Comparison of ENCODE assay signal across 16 cellular contexts in genomic region chr5:43155394-43156096, GRCh38.
"Had no signal": no experiment of that assay in that cellular context is flagged by ENCODE, and none has a peak within 500 bp of the region (broad histone marks: within the 10 kb centered on the region; RNA-seq: fewer than 3 reads in every experiment).

No MANE protein-coding gene starts in this region.

- H3K9me3 Mint-ChIP-seq: nephron progenitor cell; stimulated activated naive CD8-positive, alpha-beta T cell treated with anti-CD3 and anti-CD28 coated beads, Interleukin-15, Interleukin-2, amounts not matched to agents 100 ng/mL and 50 ng/mL, for 24 hours; T-cell had no signal

- H3K4me3 Mint-ChIP-seq: activated CD4-positive, alpha-beta T cell treated with anti-CD3 and anti-CD28 coated beads, Interleukin-2, amount 10 ng/mL, durations not matched to agents 7 days and 5 days; activated CD8-positive, alpha-beta memory T cell treated with anti-CD3 and anti-CD28 coated beads, Interleukin-2, amount 10 ng/mL, durations not matched to agents 7 days and 5 days; nephron progenitor cell; stimulated activated naive CD8-positive, alpha-beta T cell treated with anti-CD3 and anti-CD28 coated beads, Interleukin-15, Interleukin-2, amounts not matched to agents 100 ng/mL and 50 ng/mL, for 24 hours; T-cell had no signal

- H3K4me1 Mint-ChIP-seq: nephron progenitor cell had no signal

- H3K27ac Mint-ChIP-seq: activated CD4-positive, alpha-beta T cell treated with anti-CD3 and anti-CD28 coated beads, Interleukin-2, amount 10 ng/mL, durations not matched to agents 7 days and 5 days; activated CD8-positive, alpha-beta memory T cell treated with anti-CD3 and anti-CD28 coated beads, Interleukin-2, amount 10 ng/mL, durations not matched to agents 7 days and 5 days; nephron progenitor cell; stimulated activated naive CD8-positive, alpha-beta T cell treated with anti-CD3 and anti-CD28 coated beads, Interleukin-15, Interleukin-2, amounts not matched to agents 100 ng/mL and 50 ng/mL, for 24 hours had no signal

- H3K4me1 ChIP-seq: adrenal gland, colonic mucosa, left lung had no signal

- DNase-seq: activated CD4-positive, alpha-beta T cell treated with anti-CD3 and anti-CD28 coated beads, Interleukin-2, amount 10 ng/mL, durations not matched to agents 7 days and 5 days; activated CD8-positive, alpha-beta memory T cell treated with anti-CD3 and anti-CD28 coated beads, Interleukin-2, amount 10 ng/mL, durations not matched to agents 7 days and 5 days; activated naive CD4-positive, alpha-beta T cell; adrenal gland; colonic mucosa; effector CD4-positive, alpha-beta T cell; islet precursor cell; left lung; nephron progenitor cell; ovary; stimulated activated CD4-positive, alpha-beta T cell treated with anti-CD3 and anti-CD28 coated beads, Interleukin-4, amount 100 ng/mL, for 1 hour; stimulated activated CD8-positive, alpha-beta memory T cell treated with anti-CD3 and anti-CD28 coated beads, Interleukin-4, amount 100 ng/mL, for 48 hours; T-cell had no signal

- H3K36me3 ChIP-seq: adrenal gland, colonic mucosa, ovary, thoracic aorta had no signal

- ATAC-seq: activated CD8-positive, alpha-beta memory T cell treated with anti-CD3 and anti-CD28 coated beads, Interleukin-2, amount 10 ng/mL, durations not matched to agents 7 days and 5 days; left lung; T-cell had no signal

- H3K9me3 ChIP-seq: adrenal gland, colonic mucosa, left lung, ovary, thoracic aorta had no signal

- H3K27ac ChIP-seq: adrenal gland, colonic mucosa, left lung, ovary, thoracic aorta, VCaP had no signal

- H3K4me3 ChIP-seq: adrenal gland, colonic mucosa, left lung, ovary, thoracic aorta had no signal

- H3K27me3 ChIP-seq: adrenal gland, colonic mucosa, left lung, ovary had no signal

- H3K27me3 Mint-ChIP-seq: activated CD4-positive, alpha-beta T cell treated with anti-CD3 and anti-CD28 coated beads, Interleukin-2, amount 10 ng/mL, durations not matched to agents 7 days and 5 days; activated CD8-positive, alpha-beta memory T cell treated with anti-CD3 and anti-CD28 coated beads, Interleukin-2, amount 10 ng/mL, durations not matched to agents 7 days and 5 days; stimulated activated naive CD8-positive, alpha-beta T cell treated with anti-CD3 and anti-CD28 coated beads, Interleukin-15, Interleukin-2, amounts not matched to agents 100 ng/mL and 50 ng/mL, for 24 hours; T-cell had no signal
